Comparison of ENCODE assay signal across 9 cellular contexts in genomic region chr3:46065294-46065705, GRCh38. TPM values are rescaled to one million over a fixed set of nuclear protein-coding genes. Genes with fewer than 3 reads are reported as not detected.
DNase-seq lines count a peak whose midpoint lies in the region; ATAC-seq, FAIRE-seq and TF ChIP-seq lines count a peak whose summit lies in the region.
"Had no signal": no experiment of that assay in that cellular context is flagged by ENCODE, and none has a peak within 500 bp of the region (broad histone marks: within the 10 kb centered on the region; RNA-seq: fewer than 3 reads in every experiment).

No MANE protein-coding gene starts in this region.

- H3K4me1 ChIP-seq in SJCRH30 (no peaks in the 10 kb centered on the region; the same call in 1 of the 2 replicates), skeletal muscle tissue (ENCODE audit: control insufficient read depth in 3 of 3, insufficient read depth in 3 of 3, low read length in 3 of 3) (peaks cover 30 to 60% (median 43%) of the 10 kb centered on the region in 3 donors)

- no peak for FAIRE-seq in D721Med (lab: Jason Lieb, UNC)

- H3K27ac Mint-ChIP-seq in activated naive CD4-positive, alpha-beta T cell treated with anti-CD3 and anti-CD28 coated beads, Interleukin-2, amount 50 U/mL, for 24 hours = peak overlapping the region; percentile 91

- no peaks in the 10 kb centered on the region for H3K9me3 Mint-ChIP-seq in activated naive CD4-positive, alpha-beta T cell treated with anti-CD3 and anti-CD28 coated beads, Interleukin-2, amount 50 U/mL, for 24 hours

- no peak overlapping the region for H3K4me3 ChIP-seq in SJCRH30
- peak overlapping the region in 1 of 3 donors; percentile 31 for H3K4me3 ChIP-seq in skeletal muscle tissue (ENCODE audit: low read length in 3 of 3)
- H3K4me3 ChIP-seq: right lobe of liver had no signal

- H3K9me3 ChIP-seq in SJCRH30 (replicated peaks) (no peaks in the 10 kb centered on the region), skeletal muscle tissue (ENCODE audit: control insufficient read depth in 3 of 3, low read length in 3 of 3) (no peaks in the 10 kb centered on the region)
- H3K9me3 ChIP-seq: right lobe of liver had no signal

- peaks cover 2% of the 10 kb centered on the region for H3K27me3 Mint-ChIP-seq in activated naive CD4-positive, alpha-beta T cell treated with anti-CD3 and anti-CD28 coated beads, Interleukin-2, amount 50 U/mL, for 24 hours

- H3K27ac ChIP-seq in SJCRH30 (no peak overlapping the region), skeletal muscle tissue (ENCODE audit: low read depth, low read length) (peak overlapping the region; percentile 73)
- H3K27ac ChIP-seq: right lobe of liver had no signal

- H3K36me3 Mint-ChIP-seq in activated naive CD4-positive, alpha-beta T cell treated with anti-CD3 and anti-CD28 coated beads, Interleukin-2, amount 50 U/mL, for 24 hours = no peaks in the 10 kb centered on the region

- ATAC-seq in HG02610 (IDR thresholded peaks at IDR 0.05; ENCODE audit: unreplicated experiment) (peak; percentile 86), GM21423 (IDR thresholded peaks at IDR 0.05; ENCODE audit: unreplicated experiment) (no peak), HG02981 (IDR thresholded peaks at IDR 0.05; ENCODE audit: unreplicated experiment) (no peak)

- peaks cover 81% of the 10 kb centered on the region for H3K4me1 Mint-ChIP-seq in activated naive CD4-positive, alpha-beta T cell treated with anti-CD3 and anti-CD28 coated beads, Interleukin-2, amount 50 U/mL, for 24 hours

- DNase-seq in A172 (ENCODE audit: low spot score) = peak; percentile 53
- peak; percentile 61 to 76 for DNase-seq in SJCRH30
- no peak for DNase-seq in D721Med (ENCODE audit: insufficient read length, low spot score)
- DNase-seq: right lobe of liver had no signal

- H3K27me3 ChIP-seq in SJCRH30 (no peaks in the 10 kb centered on the region), skeletal muscle tissue (ENCODE audit: control insufficient read depth in 3 of 3, insufficient read depth in 3 of 3, low read length in 3 of 3) (no peaks in the 10 kb centered on the region)
- H3K27me3 ChIP-seq: right lobe of liver had no signal

- no peaks in the 10 kb centered on the region for H3K36me3 ChIP-seq in SJCRH30
- H3K36me3 ChIP-seq in skeletal muscle tissue (ENCODE audit: control insufficient read depth in 3 of 3, insufficient read depth in 3 of 3, low read length in 3 of 3) = no peaks in the 10 kb centered on the region
- H3K36me3 ChIP-seq: right lobe of liver had no signal

- H3K4me3 Mint-ChIP-seq in activated naive CD4-positive, alpha-beta T cell treated with anti-CD3 and anti-CD28 coated beads, Interleukin-2, amount 50 U/mL, for 24 hours = peak overlapping the region; percentile 50

- peak overlapping the region in 2 of 3 donors; percentile 51 to 63 for H3K9ac ChIP-seq in skeletal muscle tissue (ENCODE audit: low read depth in 1 of 3, low read length in 3 of 3)

- TF ChIP-seq CTCF in D721Med (IDR thresholded peaks at IDR 0.05; ENCODE audit: insufficient read depth, missing control alignments) = no peak

RNA-seq across cellular contexts. Expression of gene XCR1, which starts 38.0 kb away (rescaled TPM):
- total RNA-seq in A172 (2014; rRNA removed; shearing (Covaris generic)) = not detected in 2 replicates
- not detected in 2 replicates for total RNA-seq in SJCRH30 (2014; rRNA removed; shearing (Covaris generic))
- total RNA-seq in skeletal muscle tissue = not detected
